In genomic region chr1:116674761-116675160, GRCh38 we compare ENCODE assay signal across 25 cellular contexts.
"Had no signal": no experiment of that assay in that cellular context is flagged by ENCODE, and none has a peak within 500 bp of the region (broad histone marks: within the 10 kb centered on the region; RNA-seq: fewer than 3 reads in every experiment).

No MANE protein-coding gene starts in this region.

- ATAC-seq: activated CD4-positive, alpha-beta T cell treated with anti-CD3 and anti-CD28 coated beads for 36 hours; activated naive CD8-positive, alpha-beta T cell treated with anti-CD3 and anti-CD28 coated beads, Interleukin-2, amount 50 U/mL, for 24 hours; body of pancreas; left lobe of liver; lower lobe of right lung; sciatic nerve; stimulated activated memory B cell treated with anti-CD40 and anti-IgM and Interleukin-4, amounts not matched to agents 10 μg/mL and 1 μg/mL and 100 μg/mL, for 72 hours had no signal

- H3K4me2 ChIP-seq: smooth muscle cell had no signal

- H3K4me1 ChIP-seq: body of pancreas, lower lobe of right lung, uterus had no signal

- H3K4me3 ChIP-seq: body of pancreas, esophagus muscularis mucosa, lower lobe of right lung, smooth muscle cell, stomach, suprapubic skin, tibial nerve, uterus had no signal

- H3K27ac ChIP-seq: body of pancreas, esophagus muscularis mucosa, lower lobe of right lung, stomach, suprapubic skin, tibial nerve, uterus had no signal

- H3K27me3 ChIP-seq: body of pancreas, suprapubic skin, uterus had no signal

- H3K36me3 ChIP-seq: esophagus muscularis mucosa, lower lobe of right lung, stomach, suprapubic skin, tibial nerve, uterus had no signal

- DNase-seq: activated B cell treated with CpG ODN at 0.5 μM for 24 hours; activated CD4-positive, alpha-beta memory T cell treated with anti-CD3 and anti-CD28 coated beads for 36 hours; activated CD4-positive, alpha-beta T cell treated with anti-CD3 and anti-CD28 coated beads for 36 hours; activated effector memory CD4-positive, alpha-beta T cell treated with anti-CD3 and anti-CD28 coated beads, Interleukin-2, amount 50 U/mL, for 16 hours; activated naive CD4-positive, alpha-beta T cell treated with anti-CD3 and anti-CD28 coated beads, Interleukin-2, amount 50 U/mL, for 16 hours; activated naive CD8-positive, alpha-beta T cell treated with anti-CD3 and anti-CD28 coated beads, Interleukin-2, amount 50 U/mL, for 24 hours; body of pancreas; central memory CD4-positive, alpha-beta T cell; dermis blood vessel endothelial cell; effector CD8-positive, alpha-beta T cell; foreskin fibroblast; lower lobe of right lung; naive B cell; nucleus accumbens; stimulated activated CD4-positive, alpha-beta T cell treated with anti-CD3 and anti-CD28 coated beads, Interleukin-15, amount 100 ng/mL, for 24 hours; stomach; T-helper 9 cell; uterus had no signal

- H3K9me3 ChIP-seq: body of pancreas, esophagus muscularis mucosa, lower lobe of right lung, stomach, suprapubic skin, tibial nerve, uterus had no signal
